17 cellular contexts compared by ENCODE assay signal in genomic region chr4:155072417-155072816, GRCh38.
"Had no signal": no experiment of that assay in that cellular context is flagged by ENCODE, and none has a peak within 500 bp of the region (broad histone marks: within the 10 kb centered on the region; RNA-seq: fewer than 3 reads in every experiment).

No MANE protein-coding gene starts in this region.

- ATAC-seq: activated CD8-positive, alpha-beta T cell treated with anti-CD3 and anti-CD28 coated beads for 36 hours; activated naive CD8-positive, alpha-beta T cell treated with anti-CD3 and anti-CD28 coated beads, Interleukin-2, amount 50 U/mL, for 24 hours; activated T-cell treated with anti-CD3 and anti-CD28 coated beads, Interleukin-2, amount 50 U/mL, for 72 hours; right lobe of liver had no signal

- DNase-seq: activated CD4-positive, alpha-beta T cell treated with anti-CD3 and anti-CD28 coated beads for 1 hour; activated CD8-positive, alpha-beta memory T cell treated with anti-CD3 and anti-CD28 coated beads, Interleukin-2, amount 50 U/mL, for 4 hours; activated CD8-positive, alpha-beta T cell treated with anti-CD3 and anti-CD28 coated beads for 36 hours; activated naive CD4-positive, alpha-beta T cell; activated naive CD8-positive, alpha-beta T cell treated with anti-CD3 and anti-CD28 coated beads, Interleukin-2, amount 50 U/mL, for 24 hours; activated T-cell treated with anti-CD3 and anti-CD28 coated beads, Interleukin-2, amount 50 U/mL, for 72 hours; endodermal cell; erythroblast; mesendoderm; occipital lobe; right lobe of liver; stimulated activated CD4-positive, alpha-beta T cell treated with anti-CD3 and anti-CD28 coated beads, Interleukin-2, amount 100 ng/mL, for 24 hours; stimulated activated naive CD4-positive, alpha-beta T cell; upper lobe of left lung had no signal

- H3K4me3 ChIP-seq: ascending aorta, hepatocyte, prostate gland, right lobe of liver, upper lobe of left lung had no signal
